Comparison of ENCODE assay signal across 8 cellular contexts in genomic region chr10:70053212-70053895, GRCh38. TPM values are rescaled to one million over a fixed set of nuclear protein-coding genes. Genes with fewer than 3 reads are reported as not detected.
DNase-seq lines count a peak whose midpoint lies in the region; ATAC-seq and TF ChIP-seq lines count a peak whose summit lies in the region.

No MANE protein-coding gene starts in this region.

- peak overlapping the region in 1 of 2 donors; percentile 60 for H3K27ac ChIP-seq in ovary

- DNase-seq in NCI-H748 (lab: John Stamatoyannopoulos, UW; ENCODE audit: unreplicated experiment) (peak; percentile 52), NCI-H748 treated with DMSO at 0.1 percent for 48 hours (lab: John Stamatoyannopoulos, UW) (no peak), head of caudate nucleus (peak in 37 of 42 donors; percentile 5 to 67 (median 37)), ovary (peak; percentile 15 to 53 (median 36)), DMS79 treated with DMSO at 0.1 percent for 48 hours (lab: John Stamatoyannopoulos, UW) (no peak)
- no peak for DNase-seq in activated CD8-positive, alpha-beta memory T cell treated with anti-CD3 and anti-CD28 coated beads, Interleukin-2, amount 10 ng/mL, durations not matched to agents 7 days and 5 days

- 1% methylated on average over 43 to 81 of the region's 81 CpGs for WGBS in ovary, 3 donors

- H3K9me3 ChIP-seq in ovary, result no peaks in the 10 kb centered on the region

- H3K4me3 ChIP-seq in ovary, result peak overlapping the region; percentile 77

- intact Hi-C loops in head of caudate nucleus (cut with DNase I) (no loop called here), ovary (cut with DNase I) (no loop called here)

- TF ChIP-seq EP300 in ovary (IDR thresholded peaks at IDR 0.05), result no peak

- H3K36me3 ChIP-seq in ovary, result no peaks in the 10 kb centered on the region

- H3K4me1 Mint-ChIP-seq in activated CD8-positive, alpha-beta memory T cell treated with anti-CD3 and anti-CD28 coated beads, Interleukin-2, amount 10 ng/mL, durations not matched to agents 7 days and 5 days, result peaks cover 8% of the 10 kb centered on the region

- peaks cover 2% of the 10 kb centered on the region for H3K36me3 Mint-ChIP-seq in activated CD8-positive, alpha-beta memory T cell treated with anti-CD3 and anti-CD28 coated beads, Interleukin-2, amount 10 ng/mL, durations not matched to agents 7 days and 5 days

- no peaks in the 10 kb centered on the region for H3K9me3 Mint-ChIP-seq in activated CD8-positive, alpha-beta memory T cell treated with anti-CD3 and anti-CD28 coated beads, Interleukin-2, amount 10 ng/mL, durations not matched to agents 7 days and 5 days (ENCODE audit: low read depth)

- TF ChIP-seq POLR2A in ovary (IDR thresholded peaks at IDR 0.05), result no peak

- H3K27ac Mint-ChIP-seq in activated CD8-positive, alpha-beta memory T cell treated with anti-CD3 and anti-CD28 coated beads, Interleukin-2, amount 10 ng/mL, durations not matched to agents 7 days and 5 days, result no peak overlapping the region

- H3K4me3 Mint-ChIP-seq in activated CD8-positive, alpha-beta memory T cell treated with anti-CD3 and anti-CD28 coated beads, Interleukin-2, amount 10 ng/mL, durations not matched to agents 7 days and 5 days, result peak overlapping the region; percentile 80

- no peaks in the 10 kb centered on the region for H3K27me3 ChIP-seq in ovary

- peak; percentile 74 for ATAC-seq in activated CD8-positive, alpha-beta memory T cell treated with anti-CD3 and anti-CD28 coated beads, Interleukin-2, amount 10 ng/mL, durations not matched to agents 7 days and 5 days
- ATAC-seq in HG02588 (IDR thresholded peaks at IDR 0.05; ENCODE audit: unreplicated experiment), result no peak
- ATAC-seq in GM19035 (IDR thresholded peaks at IDR 0.05; ENCODE audit: unreplicated experiment), result no peak

- H3K4me1 ChIP-seq in ovary (ENCODE audit: insufficient read depth), result peaks cover 6% of the 10 kb centered on the region

- no peak for TF ChIP-seq CTCF in ovary (IDR thresholded peaks at IDR 0.05)

- H3K27me3 Mint-ChIP-seq in activated CD8-positive, alpha-beta memory T cell treated with anti-CD3 and anti-CD28 coated beads, Interleukin-2, amount 10 ng/mL, durations not matched to agents 7 days and 5 days, result peaks cover 70% of the 10 kb centered on the region

- CTCF ChIA-PET in activated CD8-positive, alpha-beta memory T cell treated with anti-CD3 and anti-CD28 coated beads, Interleukin-2, amount 10 ng/mL, durations not matched to agents 7 days and 5 days (lab: Charles Lee), result interaction anchor here (1.6 kb wide), 1 partner anchor 48 kb away, joined by 3 read pairs; no protein-coding TSS in a partner anchor

RNA-seq across cellular contexts. Expression of gene MACROH2A2, which starts 0.7 kb away (rescaled TPM):
- total RNA-seq in activated CD8-positive, alpha-beta memory T cell treated with anti-CD3 and anti-CD28 coated beads, Interleukin-2, amount 10 ng/mL, durations not matched to agents 7 days and 5 days, result 1 to 10 TPM; 6.3 to 7.4 TPM
- total RNA-seq in ovary, result 10 to 100 TPM in 6 of 7 donors, 1 to 10 TPM in 1; 6.3 to 24.6 (median 22.6) TPM
- 10 to 100 TPM; 15.0 to 16.2 TPM for polyA plus RNA-seq in ovary

Comparison
In these comparisons a context has a peak if more than half of its experiments do, and no peak if none do; other contexts are left out.
1. DNase-seq: peak in NCI-H748 (single experiment), head of caudate nucleus (37 of 42) and ovary (5 of 5); none in NCI-H748 treated with DMSO at 0.1 percent for 48 hours (single experiment), activated CD8-positive, alpha-beta memory T cell treated with anti-CD3 and anti-CD28 coated beads, Interleukin-2, amount 10 ng/mL, durations not matched to agents 7 days and 5 days (single experiment) and DMS79 treated with DMSO at 0.1 percent for 48 hours (single experiment).